Comparison of ENCODE assay signal across 8 cellular contexts in the genomic region with DNA sequence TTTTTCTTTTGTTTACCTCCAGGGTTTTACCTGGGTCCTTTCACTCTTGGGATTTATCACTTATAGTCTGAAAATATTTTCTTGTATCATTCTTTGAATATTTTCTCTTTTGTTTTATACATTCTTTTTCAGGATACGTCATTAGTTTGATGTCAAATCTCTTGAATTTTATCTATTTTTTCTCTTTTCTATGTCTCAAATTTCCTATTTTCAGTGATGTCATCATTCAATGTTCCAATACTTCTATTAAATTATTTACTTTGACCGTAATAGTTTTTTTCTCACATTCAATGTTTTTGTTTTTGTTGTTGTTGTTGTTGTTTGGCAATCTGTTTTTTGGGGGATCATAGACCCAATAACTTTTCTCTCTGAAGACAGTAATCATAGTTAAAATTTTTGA.
"Had no signal": no experiment of that assay in that cellular context is flagged by ENCODE, and none has a peak within 500 bp of the region (broad histone marks: within the 10 kb centered on the region; RNA-seq: fewer than 3 reads in every experiment).

No MANE protein-coding gene starts in this region.

- H3K4me3 ChIP-seq: GM12878 had no signal

- FAIRE-seq: G401.6, GM12878, GM12891, GM12892, GM18507, GM19239 had no signal

- DNase-seq: GDM1, GF-D8 had no signal

- ATAC-seq: GM12878 had no signal
